In the genomic region with DNA sequence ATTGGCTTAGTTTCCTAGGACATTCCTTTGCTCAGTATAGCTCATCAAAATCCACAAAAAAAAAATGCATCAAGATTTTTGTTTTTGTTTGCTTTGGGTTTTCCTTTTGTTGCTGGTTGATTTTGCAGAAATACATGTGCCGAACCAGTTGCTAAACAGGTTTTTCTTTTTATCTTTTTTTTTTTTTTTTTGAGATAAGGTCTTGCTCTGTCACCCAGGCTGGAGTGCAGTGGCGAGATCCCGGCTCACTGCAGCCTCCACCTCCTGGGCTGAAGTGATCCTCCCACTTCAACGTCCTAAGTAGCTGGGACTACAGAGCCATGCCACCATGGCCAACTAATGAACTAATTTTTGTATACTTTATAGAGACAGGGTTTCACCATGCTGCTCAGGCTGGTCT, we compare ENCODE assay signal across 1 cellular context.
TF ChIP-seq lines count a peak whose summit lies in the region.

No MANE protein-coding gene starts in this region.

TF ChIP-seq in K562, 482 proteins besides CTCF, POLR2A, EP300 and RAD21 (continued from another document):
- TF ChIP-seq, protein P1, sequence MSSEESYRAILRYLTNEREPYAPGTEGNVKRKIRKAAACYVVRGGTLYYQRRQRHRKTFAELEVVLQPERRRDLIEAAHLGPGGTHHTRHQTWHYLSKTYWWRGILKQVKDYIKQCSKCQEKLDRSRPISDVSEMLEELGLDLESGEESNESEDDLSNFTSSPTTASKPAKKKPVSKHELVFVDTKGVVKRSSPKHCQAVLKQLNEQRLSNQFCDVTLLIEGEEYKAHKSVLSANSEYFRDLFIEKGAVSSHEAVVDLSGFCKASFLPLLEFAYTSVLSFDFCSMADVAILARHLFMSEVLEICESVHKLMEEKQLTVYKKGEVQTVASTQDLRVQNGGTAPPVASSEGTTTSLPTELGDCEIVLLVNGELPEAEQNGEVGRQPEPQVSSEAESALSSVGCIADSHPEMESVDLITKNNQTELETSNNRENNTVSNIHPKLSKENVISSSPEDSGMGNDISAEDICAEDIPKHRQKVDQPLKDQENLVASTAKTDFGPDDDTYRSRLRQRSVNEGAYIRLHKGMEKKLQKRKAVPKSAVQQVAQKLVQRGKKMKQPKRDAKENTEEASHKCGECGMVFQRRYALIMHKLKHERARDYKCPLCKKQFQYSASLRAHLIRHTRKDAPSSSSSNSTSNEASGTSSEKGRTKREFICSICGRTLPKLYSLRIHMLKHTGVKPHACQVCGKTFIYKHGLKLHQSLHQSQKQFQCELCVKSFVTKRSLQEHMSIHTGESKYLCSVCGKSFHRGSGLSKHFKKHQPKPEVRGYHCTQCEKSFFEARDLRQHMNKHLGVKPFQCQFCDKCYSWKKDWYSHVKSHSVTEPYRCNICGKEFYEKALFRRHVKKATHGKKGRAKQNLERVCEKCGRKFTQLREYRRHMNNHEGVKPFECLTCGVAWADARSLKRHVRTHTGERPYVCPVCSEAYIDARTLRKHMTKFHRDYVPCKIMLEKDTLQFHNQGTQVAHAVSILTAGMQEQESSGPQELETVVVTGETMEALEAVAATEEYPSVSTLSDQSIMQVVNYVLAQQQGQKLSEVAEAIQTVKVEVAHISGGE (CRISPR knock-in tag; IDR thresholded peaks at IDR 0.05): peak in 1 of 3 experiments; percentile 71; a peak in 1 of 6 replicates
- no peak for TF ChIP-seq ATF7 (IDR thresholded peaks at IDR 0.05)
- no peak; the same call in 1 of the 2 replicates for TF ChIP-seq CBFA2T2 (conservative IDR thresholded peaks at IDR 0.05)
- TF ChIP-seq EP400 (IDR thresholded peaks at IDR 0.05): no peak
- no peak for TF ChIP-seq ZNF785 (CRISPR knock-in tag; IDR thresholded peaks at IDR 0.05)
- TF ChIP-seq KHSRP (IDR thresholded peaks at IDR 0.05): no peak
- TF ChIP-seq LARP7 (IDR thresholded peaks at IDR 0.05): no peak
- no peak for TF ChIP-seq SP1 (CRISPR knock-in tag; IDR thresholded peaks at IDR 0.05)
